1 cellular context compared by ENCODE assay signal in the genomic region with DNA sequence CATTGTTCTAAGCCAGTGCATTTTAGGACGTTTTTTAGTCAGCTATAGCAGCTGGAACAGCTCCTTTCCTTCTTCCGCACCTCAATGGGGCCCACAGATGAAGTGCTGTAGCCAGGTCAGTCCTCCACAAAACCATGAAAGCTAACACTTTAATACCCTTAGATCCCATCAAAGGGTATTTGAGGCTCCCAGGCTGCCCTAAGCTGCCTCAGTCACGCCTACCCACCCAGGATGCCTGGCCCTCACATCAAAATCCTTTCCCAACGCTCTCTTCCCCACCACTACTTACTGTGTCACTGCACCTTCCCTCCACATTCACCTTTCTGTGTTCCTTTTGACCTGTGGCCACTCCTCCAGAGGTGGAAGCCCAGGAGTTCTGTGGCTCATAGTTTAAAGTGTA.
TF ChIP-seq lines count a peak whose summit lies in the region.

No MANE protein-coding gene starts in this region.

TF ChIP-seq in GM23338, 12 proteins besides CTCF, POLR2A, EP300 and RAD21 (continued from another document):
- no peak for TF ChIP-seq CREB1 (CRISPR knock-in tag; IDR thresholded peaks at IDR 0.05; ENCODE audit: low read depth)
